Comparison of ENCODE assay signal across 1 cellular context in genomic region chr2:111932841-111933291, GRCh38.
TF ChIP-seq lines count a peak whose summit lies in the region.

No MANE protein-coding gene starts in this region.

TF ChIP-seq in HepG2, 621 proteins besides CTCF, POLR2A, EP300 and RAD21 (continued from another document):
- TF ChIP-seq LBX2 (CRISPR knock-in tag; IDR thresholded peaks at IDR 0.05; ENCODE audit: borderline replicate concordance) (no peak), ZBTB33 (CRISPR knock-in tag; IDR thresholded peaks at IDR 0.05) (0 out of 2 replicates have a peak, but pooled peaks have one; percentile 15), HNRNPL (IDR thresholded peaks at IDR 0.05; ENCODE audit: low read depth, low read length) (no peak), ZMYM2 (CRISPR knock-in tag; IDR thresholded peaks at IDR 0.05) (no peak), ZBTB7B (CRISPR knock-in tag; IDR thresholded peaks at IDR 0.05) (peak; percentile 28; the same call in 1 of the 2 replicates), YY1 (IDR thresholded peaks at IDR 0.05; ENCODE audit: insufficient read depth, insufficient replicate concordance, low read depth, low read length) (peak; percentile 18), ZNF296 (CRISPR knock-in tag; conservative IDR thresholded peaks at IDR 0.05) (no peak), SOX5 (CRISPR knock-in tag; IDR thresholded peaks at IDR 0.05; ENCODE audit: borderline replicate concordance) (peak; percentile 61; the same call in 1 of the 2 replicates), PAXIP1 (CRISPR knock-in tag; conservative IDR thresholded peaks at IDR 0.05) (peak; percentile 49), KLF12 (CRISPR knock-in tag; IDR thresholded peaks at IDR 0.05; ENCODE audit: borderline replicate concordance) (no peak), ZNF672 (CRISPR knock-in tag; IDR thresholded peaks at IDR 0.05) (no peak), REPIN1 (CRISPR knock-in tag; IDR thresholded peaks at IDR 0.05; ENCODE audit: borderline replicate concordance, low read depth) (no peak), ZSCAN22 (CRISPR knock-in tag; IDR thresholded peaks at IDR 0.05) (no peak), ZNF598 (CRISPR knock-in tag; IDR thresholded peaks at IDR 0.05; ENCODE audit: borderline replicate concordance) (no peak), RERE (CRISPR knock-in tag; IDR thresholded peaks at IDR 0.05; ENCODE audit: low read depth) (peak; percentile 44; the same call in 1 of the 2 replicates), HNF4A (CRISPR knock-in tag; IDR thresholded peaks at IDR 0.05) (peak; percentile 66; the same call in 1 of the 2 replicates), TCF7 (IDR thresholded peaks at IDR 0.05; ENCODE audit: low read depth) (0 out of 2 replicates have a peak, but pooled peaks have one; percentile 10), ATF5 (CRISPR knock-in tag; IDR thresholded peaks at IDR 0.05; ENCODE audit: low read depth) (no peak), HOXA3 (CRISPR knock-in tag; IDR thresholded peaks at IDR 0.05) (0 out of 2 replicates have a peak, but pooled peaks have one; percentile 15), ARID3A (IDR thresholded peaks at IDR 0.05; ENCODE audit: low read depth, low read length) (0 out of 2 replicates have a peak, but pooled peaks have one; percentile 10), REL (CRISPR knock-in tag; conservative IDR thresholded peaks at IDR 0.05) (no peak), SP4 (CRISPR knock-in tag; IDR thresholded peaks at IDR 0.05) (no peak), SP2 (CRISPR knock-in tag; IDR thresholded peaks at IDR 0.05) (no peak), XBP1 (CRISPR knock-in tag; IDR thresholded peaks at IDR 0.05) (no peak), ZNF589 (CRISPR knock-in tag; conservative IDR thresholded peaks at IDR 0.05) (no peak), FOXP1 (IDR thresholded peaks at IDR 0.05) (no peak), FOXP1 (CRISPR knock-in tag; IDR thresholded peaks at IDR 0.05) (peak; percentile 28; the same call in 1 of the 2 replicates), NR2C2 (CRISPR knock-in tag; IDR thresholded peaks at IDR 0.05; ENCODE audit: borderline replicate concordance) (no peak), ZNF12 (CRISPR knock-in tag; IDR thresholded peaks at IDR 0.05) (no peak)
TF ChIP-seq in HepG2: peak in this region for 28.
